ENCODE assay signal across 16 cellular contexts in genomic region chr1:184650177-184650866, GRCh38.
"Had no signal": no experiment of that assay in that cellular context is flagged by ENCODE, and none has a peak within 500 bp of the region (broad histone marks: within the 10 kb centered on the region; RNA-seq: fewer than 3 reads in every experiment).

No MANE protein-coding gene starts in this region.

- H3K27ac Mint-ChIP-seq: activated naive CD4-positive, alpha-beta T cell treated with anti-CD3 and anti-CD28 coated beads, Interleukin-2, amount 10 ng/mL, durations not matched to agents 7 days and 5 days; activated T-helper 2 cell treated with anti-CD3 and anti-CD28 coated beads, Interferon-gamma antibody, Interleukin-2, Interleukin-4, amounts not matched to agents 10 μg/mL and 5 μg/mL and 100 μg/mL, durations not matched to agents 14 hours and 24 hours and 36 hours; natural killer cell treated with Interleukin-12 subunit alpha and Interleukin-12 subunit beta and Interleukin-15 and Interleukin-18, amount 100 ng/mL, for 72 hours; T-helper 2 cell treated with Interferon-gamma antibody and Interleukin-4, amounts not matched to agents 5 μg/mL and 100 μg/mL, for 36 hours had no signal

- H3K36me3 ChIP-seq: stomach, thoracic aorta, uterus had no signal

- H3K9me3 ChIP-seq: psoas muscle, thoracic aorta, uterus had no signal

- H3K27me3 ChIP-seq: stomach, uterus had no signal

- H3K27ac ChIP-seq: stomach had no signal

- H3K4me3 Mint-ChIP-seq: activated naive CD4-positive, alpha-beta T cell treated with anti-CD3 and anti-CD28 coated beads, Interleukin-2, amount 10 ng/mL, durations not matched to agents 7 days and 5 days; natural killer cell treated with Interleukin-12 subunit alpha and Interleukin-12 subunit beta and Interleukin-15 and Interleukin-18, amount 100 ng/mL, for 72 hours; T-helper 2 cell treated with Interferon-gamma antibody and Interleukin-4, amounts not matched to agents 5 μg/mL and 100 μg/mL, for 36 hours had no signal

- ATAC-seq: activated CD4-positive, CD25-positive, alpha-beta regulatory T cell treated with anti-CD3 and anti-CD28 coated beads, Interleukin-2, amount 50 U/mL, for 24 hours; natural killer cell treated with Interleukin-12 subunit alpha and Interleukin-12 subunit beta and Interleukin-15 and Interleukin-18, amount 100 ng/mL, for 72 hours had no signal

- H3K4me1 ChIP-seq: uterus had no signal

- H3K9me3 Mint-ChIP-seq: activated naive CD4-positive, alpha-beta T cell treated with anti-CD3 and anti-CD28 coated beads, Interleukin-2, amount 10 ng/mL, durations not matched to agents 7 days and 5 days; activated T-helper 2 cell treated with anti-CD3 and anti-CD28 coated beads, Interferon-gamma antibody, Interleukin-2, Interleukin-4, amounts not matched to agents 10 μg/mL and 5 μg/mL and 100 μg/mL, durations not matched to agents 14 hours and 24 hours and 36 hours; natural killer cell treated with Interleukin-12 subunit alpha and Interleukin-12 subunit beta and Interleukin-15 and Interleukin-18, amount 100 ng/mL, for 72 hours had no signal

- DNase-seq: activated naive CD4-positive, alpha-beta T cell treated with anti-CD3 and anti-CD28 coated beads, Interleukin-2, amount 10 ng/mL, durations not matched to agents 7 days and 5 days; caudate nucleus; effector CD8-positive, alpha-beta T cell; hippocampal formation; occipital lobe; psoas muscle; stimulated activated CD4-positive, alpha-beta T cell treated with anti-CD3 and anti-CD28 coated beads, Interleukin-15, amount 100 ng/mL, for 24 hours; stimulated activated CD4-positive, alpha-beta T cell treated with anti-CD3 and anti-CD28 coated beads, Interleukin-4, amount 100 ng/mL, for 24 hours; stomach; uterus had no signal

- H3K4me3 ChIP-seq: coronary artery, psoas muscle, stomach, uterus had no signal

- H3K36me3 Mint-ChIP-seq: activated naive CD4-positive, alpha-beta T cell treated with anti-CD3 and anti-CD28 coated beads, Interleukin-2, amount 10 ng/mL, durations not matched to agents 7 days and 5 days; natural killer cell treated with Interleukin-12 subunit alpha and Interleukin-12 subunit beta and Interleukin-15 and Interleukin-18, amount 100 ng/mL, for 72 hours had no signal

- H3K4me1 Mint-ChIP-seq: activated naive CD4-positive, alpha-beta T cell treated with anti-CD3 and anti-CD28 coated beads, Interleukin-2, amount 10 ng/mL, durations not matched to agents 7 days and 5 days had no signal
